In genomic region chr3:85303156-85303555, GRCh38 we compare ENCODE assay signal across 1 cellular context.
TF ChIP-seq lines count a peak whose summit lies in the region.

No MANE protein-coding gene starts in this region.

TF ChIP-seq in GM23338, 12 proteins besides CTCF, POLR2A, EP300 and RAD21 (continued from another document):
- TF ChIP-seq, protein P1, sequence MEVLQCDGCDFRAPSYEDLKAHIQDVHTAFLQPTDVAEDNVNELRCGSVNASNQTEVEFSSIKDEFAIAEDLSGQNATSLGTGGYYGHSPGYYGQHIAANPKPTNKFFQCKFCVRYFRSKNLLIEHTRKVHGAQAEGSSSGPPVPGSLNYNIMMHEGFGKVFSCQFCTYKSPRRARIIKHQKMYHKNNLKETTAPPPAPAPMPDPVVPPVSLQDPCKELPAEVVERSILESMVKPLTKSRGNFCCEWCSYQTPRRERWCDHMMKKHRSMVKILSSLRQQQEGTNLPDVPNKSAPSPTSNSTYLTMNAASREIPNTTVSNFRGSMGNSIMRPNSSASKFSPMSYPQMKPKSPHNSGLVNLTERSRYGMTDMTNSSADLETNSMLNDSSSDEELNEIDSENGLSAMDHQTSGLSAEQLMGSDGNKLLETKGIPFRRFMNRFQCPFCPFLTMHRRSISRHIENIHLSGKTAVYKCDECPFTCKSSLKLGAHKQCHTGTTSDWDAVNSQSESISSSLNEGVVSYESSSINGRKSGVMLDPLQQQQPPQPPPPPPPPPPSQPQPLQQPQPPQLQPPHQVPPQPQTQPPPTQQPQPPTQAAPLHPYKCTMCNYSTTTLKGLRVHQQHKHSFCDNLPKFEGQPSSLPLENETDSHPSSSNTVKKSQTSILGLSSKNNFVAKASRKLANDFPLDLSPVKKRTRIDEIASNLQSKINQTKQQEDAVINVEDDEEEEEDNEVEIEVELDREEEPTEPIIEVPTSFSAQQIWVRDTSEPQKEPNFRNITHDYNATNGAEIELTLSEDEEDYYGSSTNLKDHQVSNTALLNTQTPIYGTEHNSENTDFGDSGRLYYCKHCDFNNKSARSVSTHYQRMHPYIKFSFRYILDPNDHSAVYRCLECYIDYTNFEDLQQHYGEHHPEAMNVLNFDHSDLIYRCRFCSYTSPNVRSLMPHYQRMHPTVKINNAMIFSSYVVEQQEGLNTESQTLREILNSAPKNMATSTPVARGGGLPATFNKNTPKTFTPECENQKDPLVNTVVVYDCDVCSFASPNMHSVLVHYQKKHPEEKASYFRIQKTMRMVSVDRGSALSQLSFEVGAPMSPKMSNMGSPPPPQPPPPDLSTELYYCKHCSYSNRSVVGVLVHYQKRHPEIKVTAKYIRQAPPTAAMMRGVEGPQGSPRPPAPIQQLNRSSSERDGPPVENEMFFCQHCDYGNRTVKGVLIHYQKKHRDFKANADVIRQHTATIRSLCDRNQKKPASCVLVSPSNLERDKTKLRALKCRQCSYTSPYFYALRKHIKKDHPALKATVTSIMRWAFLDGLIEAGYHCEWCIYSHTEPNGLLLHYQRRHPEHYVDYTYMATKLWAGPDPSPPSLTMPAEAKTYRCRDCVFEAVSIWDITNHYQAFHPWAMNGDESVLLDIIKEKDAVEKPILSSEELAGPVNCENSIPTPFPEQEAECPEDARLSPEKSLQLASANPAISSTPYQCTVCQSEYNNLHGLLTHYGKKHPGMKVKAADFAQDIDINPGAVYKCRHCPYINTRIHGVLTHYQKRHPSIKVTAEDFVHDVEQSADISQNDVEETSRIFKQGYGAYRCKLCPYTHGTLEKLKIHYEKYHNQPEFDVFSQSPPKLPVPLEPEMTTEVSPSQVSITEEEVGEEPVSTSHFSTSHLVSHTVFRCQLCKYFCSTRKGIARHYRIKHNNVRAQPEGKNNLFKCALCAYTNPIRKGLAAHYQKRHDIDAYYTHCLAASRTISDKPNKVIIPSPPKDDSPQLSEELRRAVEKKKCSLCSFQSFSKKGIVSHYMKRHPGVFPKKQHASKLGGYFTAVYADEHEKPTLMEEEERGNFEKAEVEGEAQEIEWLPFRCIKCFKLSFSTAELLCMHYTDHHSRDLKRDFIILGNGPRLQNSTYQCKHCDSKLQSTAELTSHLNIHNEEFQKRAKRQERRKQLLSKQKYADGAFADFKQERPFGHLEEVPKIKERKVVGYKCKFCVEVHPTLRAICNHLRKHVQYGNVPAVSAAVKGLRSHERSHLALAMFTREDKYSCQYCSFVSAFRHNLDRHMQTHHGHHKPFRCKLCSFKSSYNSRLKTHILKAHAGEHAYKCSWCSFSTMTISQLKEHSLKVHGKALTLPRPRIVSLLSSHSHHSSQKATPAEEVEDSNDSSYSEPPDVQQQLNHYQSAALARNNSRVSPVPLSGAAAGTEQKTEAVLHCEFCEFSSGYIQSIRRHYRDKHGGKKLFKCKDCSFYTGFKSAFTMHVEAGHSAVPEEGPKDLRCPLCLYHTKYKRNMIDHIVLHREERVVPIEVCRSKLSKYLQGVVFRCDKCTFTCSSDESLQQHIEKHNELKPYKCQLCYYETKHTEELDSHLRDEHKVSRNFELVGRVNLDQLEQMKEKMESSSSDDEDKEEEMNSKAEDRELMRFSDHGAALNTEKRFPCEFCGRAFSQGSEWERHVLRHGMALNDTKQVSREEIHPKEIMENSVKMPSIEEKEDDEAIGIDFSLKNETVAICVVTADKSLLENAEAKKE (CRISPR knock-in tag; IDR thresholded peaks at IDR 0.05) = no peak
- TF ChIP-seq, protein P2, sequence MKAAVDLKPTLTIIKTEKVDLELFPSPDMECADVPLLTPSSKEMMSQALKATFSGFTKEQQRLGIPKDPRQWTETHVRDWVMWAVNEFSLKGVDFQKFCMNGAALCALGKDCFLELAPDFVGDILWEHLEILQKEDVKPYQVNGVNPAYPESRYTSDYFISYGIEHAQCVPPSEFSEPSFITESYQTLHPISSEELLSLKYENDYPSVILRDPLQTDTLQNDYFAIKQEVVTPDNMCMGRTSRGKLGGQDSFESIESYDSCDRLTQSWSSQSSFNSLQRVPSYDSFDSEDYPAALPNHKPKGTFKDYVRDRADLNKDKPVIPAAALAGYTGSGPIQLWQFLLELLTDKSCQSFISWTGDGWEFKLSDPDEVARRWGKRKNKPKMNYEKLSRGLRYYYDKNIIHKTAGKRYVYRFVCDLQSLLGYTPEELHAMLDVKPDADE (IDR thresholded peaks at IDR 0.05) = no peak
- no peak for TF ChIP-seq STAT1 (IDR thresholded peaks at IDR 0.05; ENCODE audit: unreplicated experiment)
